Comparison of ENCODE assay signal across 8 cellular contexts in genomic region chr3:15291589-15292541, GRCh38. TPM values are rescaled to one million over a fixed set of nuclear protein-coding genes. Genes with fewer than 3 reads are reported as not detected.
DNase-seq lines count a peak whose midpoint lies in the region; ATAC-seq, FAIRE-seq and TF ChIP-seq lines count a peak whose summit lies in the region.

No MANE protein-coding gene starts in this region.

- CTCF ChIA-PET in HepG2 (lab: Yijun Ruan, JAX; ENCODE audit: low intra/inter-chr PET ratio, low total read pairs): no interaction called here

- 67% methylated on average over 6 of the region's 6 CpGs for WGBS in liver
- 60% methylated on average over 6 of the region's 6 CpGs for WGBS in HepG2 (ENCODE audit: low lambda C conversion rate)
- 77% methylated on average over 4 of the region's 6 CpGs for WGBS in esophagus muscularis mucosa

- TF ChIP-seq POLR2A in HepG2 (IDR thresholded peaks at IDR 0.05; ENCODE audit: insufficient read depth in 1 of 2, low read depth in 2 of 2, low read length in 2 of 2) (no peak), esophagus muscularis mucosa (IDR thresholded peaks at IDR 0.05; ENCODE audit: low read depth) (no peak)

- DNase-seq in HepG2 (ENCODE audit: low spot score): no peak
- peak; percentile 56 for DNase-seq in activated CD4-positive, alpha-beta T cell treated with anti-CD3 and anti-CD28 coated beads, Interleukin-2, amount 50 U/mL, for 1 hour
- DNase-seq in esophagus muscularis mucosa (ENCODE audit: extremely low spot score): no peak
- DNase-seq in stimulated activated CD8-positive, alpha-beta memory T cell treated with anti-CD3 and anti-CD28 coated beads, Interleukin-4, amount 100 ng/mL, for 48 hours: peak; percentile 75
- DNase-seq in retina: no peak
- no peak for DNase-seq in NCI-H345 (lab: John Stamatoyannopoulos, UW)

- TF ChIP-seq CTCF in liver (IDR thresholded peaks at IDR 0.05; ENCODE audit: low read depth, low read length, missing input control) (no peak), HepG2 (CRISPR knock-in tag; IDR thresholded peaks at IDR 0.05) (no peak), esophagus muscularis mucosa (IDR thresholded peaks at IDR 0.05) (no peak)

- POLR2A ChIA-PET in HepG2 (lab: Yijun Ruan, JAX): no interaction called here

- no peaks in the 10 kb centered on the region for H3K36me3 ChIP-seq in liver (ENCODE audit: control insufficient read depth in 4 of 4, insufficient read depth in 3 of 4, low read depth in 1 of 4, low read length in 3 of 4)
- no peaks in the 10 kb centered on the region for H3K36me3 ChIP-seq in HepG2 (replicated peaks in 1 of 2; ENCODE audit: control insufficient read depth in 1 of 2, insufficient read depth in 2 of 2, low read length in 2 of 2)
- no peaks in the 10 kb centered on the region for H3K36me3 ChIP-seq in esophagus muscularis mucosa

- TF ChIP-seq EP300 in HepG2 (IDR thresholded peaks at IDR 0.05; ENCODE audit: low read depth in 2 of 2, low read length in 2 of 2) (no peak), HepG2 (CRISPR knock-in tag; IDR thresholded peaks at IDR 0.05; ENCODE audit: borderline replicate concordance) (no peak), esophagus muscularis mucosa (IDR thresholded peaks at IDR 0.05) (no peak)

- no peak overlapping the region for H3K4me2 ChIP-seq in HepG2 (ENCODE audit: low read depth, low read length)

- in situ Hi-C loops in HepG2 (cut with HindIII; ENCODE audit: extremely low pct_ligation_motif_present, low pct_unique_long_range_greater_than_20kb): no loop called here

- H3K27me3 ChIP-seq in liver (ENCODE audit: control insufficient read depth in 4 of 4, insufficient read depth in 4 of 4, low read length in 3 of 4) (no peaks in the 10 kb centered on the region), HepG2 (ENCODE audit: control insufficient read depth in 1 of 2, insufficient read depth in 2 of 2, low read length in 2 of 2) (no peaks in the 10 kb centered on the region), esophagus muscularis mucosa (no peaks in the 10 kb centered on the region)

- FAIRE-seq in HepG2 (lab: Jason Lieb, UNC): no peak

- peak overlapping the region; percentile 4 to 53 for H3K27ac ChIP-seq in liver (ENCODE audit: low read depth in 1 of 2, low read length in 2 of 2)
- no peak overlapping the region for H3K27ac ChIP-seq in HepG2 (ENCODE audit: extremely low read length, insufficient read depth, low read length)
- H3K27ac ChIP-seq in esophagus muscularis mucosa (replicated peaks in 1 of 4): peak overlapping the region; percentile 60 to 78 (median 70)

- peaks cover 0 to 15% (median 10%) of the 10 kb centered on the region in 4 donors for H3K4me1 ChIP-seq in liver (ENCODE audit: control insufficient read depth in 4 of 4, insufficient read depth in 4 of 4, low read length in 3 of 4)
- H3K4me1 ChIP-seq in HepG2 (ENCODE audit: insufficient read depth, low read length): no peaks in the 10 kb centered on the region
- H3K4me1 ChIP-seq in esophagus muscularis mucosa: peaks cover 41 to 76% (median 57%) of the 10 kb centered on the region in 4 donors

- no peaks in the 10 kb centered on the region for H4K20me1 ChIP-seq in HepG2 (ENCODE audit: insufficient read depth, low read length)

- H3K9me3 ChIP-seq in liver (ENCODE audit: control insufficient read depth in 4 of 4, low read length in 3 of 4) (no peaks in the 10 kb centered on the region), HepG2 (ENCODE audit: low read length) (no peaks in the 10 kb centered on the region), esophagus muscularis mucosa (no peaks in the 10 kb centered on the region)

- BruUV-seq in HepG2 (replicated peaks; lab: Mats Ljungman, UMichigan): no TSS peak

- H3K4me3 ChIP-seq in liver (ENCODE audit: low read depth in 1 of 3, low read length in 3 of 3) (no peak overlapping the region), HepG2 (replicated peaks in 1 of 3; ENCODE audit: insufficient read depth in 1 of 3, low read depth in 2 of 3, low read length in 3 of 3) (no peak overlapping the region), esophagus muscularis mucosa (no peak overlapping the region)

- ATAC-seq in HepG2 (no peak), HG03439 (IDR thresholded peaks at IDR 0.05; ENCODE audit: unreplicated experiment) (peak; percentile 83)

- no peak overlapping the region for H2AFZ ChIP-seq in HepG2 (ENCODE audit: low read length)

- no peaks in the 10 kb centered on the region for H3K79me2 ChIP-seq in HepG2 (ENCODE audit: insufficient read depth, low read length)

- no peak overlapping the region for H3K9ac ChIP-seq in liver (ENCODE audit: low read depth in 1 of 2, low read length in 2 of 2)
- no peak overlapping the region for H3K9ac ChIP-seq in HepG2 (ENCODE audit: insufficient read depth, low read depth, low read length)

- TF ChIP-seq RAD21 in liver (IDR thresholded peaks at IDR 0.05): no peak
- no peak for TF ChIP-seq RAD21 in HepG2 (CRISPR knock-in tag; IDR thresholded peaks at IDR 0.05)

- intact Hi-C loops in HepG2 (cut with micrococcal nuclease; ENCODE audit: unreplicated experiment): no loop called here
- intact Hi-C loops in esophagus muscularis mucosa (cut with DNase I): no loop called here

TF ChIP-seq in liver, 16 proteins besides CTCF, POLR2A, EP300 and RAD21 (continues in another document):
- TF ChIP-seq HNF4A (conservative IDR thresholded peaks at IDR 0.05): no peak
- TF ChIP-seq SP1 (IDR thresholded peaks at IDR 0.05): no peak
- no peak for TF ChIP-seq YY1 (IDR thresholded peaks at IDR 0.05)
- no peak for TF ChIP-seq FOXA2 (IDR thresholded peaks at IDR 0.05)
- no peak for TF ChIP-seq GABPA (IDR thresholded peaks at IDR 0.05 in 1 of 2, conservative IDR thresholded peaks at IDR 0.05 in 1 of 2)
- TF ChIP-seq EGR1 (IDR thresholded peaks at IDR 0.05; ENCODE audit: low read depth in 2 of 2): no peak

TF ChIP-seq in HepG2, 621 proteins besides CTCF, POLR2A, EP300 and RAD21 (continues in another document):
- TF ChIP-seq ZNF83 (CRISPR knock-in tag; IDR thresholded peaks at IDR 0.05; ENCODE audit: borderline replicate concordance) (no peak), CREB3 (CRISPR knock-in tag; IDR thresholded peaks at IDR 0.05) (no peak), TAF15 (IDR thresholded peaks at IDR 0.05; ENCODE audit: low read depth, low read length, poor library complexity, severe bottlenecking) (no peak), ZNF230 (CRISPR knock-in tag; IDR thresholded peaks at IDR 0.05) (no peak), PHB2 (IDR thresholded peaks at IDR 0.05; ENCODE audit: partially characterized antibody) (no peak), ZNF780A (CRISPR knock-in tag; IDR thresholded peaks at IDR 0.05) (no peak), ISX (CRISPR knock-in tag; conservative IDR thresholded peaks at IDR 0.05) (no peak), PLRG1 (conservative IDR thresholded peaks at IDR 0.05) (no peak), SNAI1 (CRISPR knock-in tag; IDR thresholded peaks at IDR 0.05; ENCODE audit: borderline replicate concordance) (no peak), ZNF24 (IDR thresholded peaks at IDR 0.05) (no peak), PHF8 (CRISPR knock-in tag; IDR thresholded peaks at IDR 0.05) (no peak), NCOR1 (IDR thresholded peaks at IDR 0.05; ENCODE audit: borderline replicate concordance, low read length) (no peak), FOXM1 (CRISPR knock-in tag; IDR thresholded peaks at IDR 0.05) (no peak), ZNF546 (CRISPR knock-in tag; conservative IDR thresholded peaks at IDR 0.05) (no peak), ZNF256 (CRISPR knock-in tag; conservative IDR thresholded peaks at IDR 0.05) (no peak)

RNA-seq across cellular contexts. Expression of gene SH3BP5, which starts 40.5 kb away (rescaled TPM):
- total RNA-seq in liver (10 to 100 TPM in 1 of 2 donors, 1 to 10 TPM in 1; 9.9 to 17.9 TPM), HepG2 (2016; rRNA removed; fragmentation: Illumina TruSeq; extraction: Trizol) (0.09 TPM in 1 of 2 replicates, not detected in the other), esophagus muscularis mucosa (10 to 100 TPM; 26.2 to 56.5 (median 38.2) TPM)
- polyA plus RNA-seq in liver (10 to 100 TPM in 1 of 2 donors, 1 to 10 TPM in 1; 3.5 to 13.7 TPM), HepG2 (2011; rRNA removed) (0.09 and 0.16 TPM in 2 replicates)
- total RNA-seq in HepG2 (2016; cell fraction: cytosol; rRNA removed; fragmentation: Illumina TruSeq; extraction: Trizol; ENCODE audit: low read depth): not detected in 2 replicates
- total RNA-seq in HepG2 (2016; cell fraction: insoluble cytoplasmic fraction; rRNA removed; fragmentation: Illumina TruSeq; extraction: Trizol): 0.06 TPM in 1 of 2 replicates, not detected in the other
- total RNA-seq in HepG2 (2016; cell fraction: membrane; rRNA removed; fragmentation: Illumina TruSeq; extraction: Trizol): not detected in 2 replicates
- not detected in 2 replicates for total RNA-seq in HepG2 (2016; cell fraction: nucleus; rRNA removed; fragmentation: Illumina TruSeq; extraction: Trizol)
- polyA plus RNA-seq in HepG2 (2011; cell fraction: cytosol; rRNA removed): 0.05 and 0.09 TPM in 2 replicates
- polyA plus RNA-seq in HepG2 (2011; cell fraction: nucleus; rRNA removed): 0.26 TPM in 1 of 2 replicates, not detected in the other
- polyA plus RNA-seq in HepG2 (2012): 0.11 TPM in 1 of 2 replicates, not detected in the other
- not detected in 2 replicates for polyA plus RNA-seq in HepG2 (2016; cell fraction: cytosol; fragmentation: Illumina TruSeq; extraction: Trizol; ENCODE audit: low read depth)
- 0.25 TPM in 1 of 2 replicates, not detected in the other for polyA plus RNA-seq in HepG2 (2016; cell fraction: insoluble cytoplasmic fraction; fragmentation: Illumina TruSeq; extraction: Trizol; ENCODE audit: low read depth)
- not detected in 2 replicates for polyA plus RNA-seq in HepG2 (2016; cell fraction: membrane; fragmentation: Illumina TruSeq; extraction: Trizol; ENCODE audit: low read depth)
- not detected in 2 replicates for polyA plus RNA-seq in HepG2 (2016; cell fraction: nucleus; fragmentation: Illumina TruSeq; extraction: Trizol; ENCODE audit: insufficient read depth, low read depth)
- 0.18 and 30.8 TPM in 2 replicates for polyA minus RNA-seq in HepG2 (2011; rRNA and poly(A)+ RNA removed; ENCODE audit: low replicate concordance)
- polyA minus RNA-seq in HepG2 (2011; cell fraction: cytosol; rRNA and poly(A)+ RNA removed): not detected in 2 replicates
- 0.52 TPM in 1 of 2 replicates, not detected in the other for polyA minus RNA-seq in HepG2 (2011; cell fraction: nucleus; rRNA and poly(A)+ RNA removed)

Comparison
In these comparisons a context has a peak if more than half of its experiments do, and no peak if none do; other contexts are left out.
1. RNA of gene SH3BP5, which starts 40.5 kb away (total RNA-seq): 26.2 to 56.5 TPM in esophagus muscularis mucosa and 9.9 to 17.9 TPM in liver; 0.06 to 0.09 TPM in HepG2; every median in the first group is over 4 times any median in the second.
2. DNase-seq: peak in activated CD4-positive, alpha-beta T cell treated with anti-CD3 and anti-CD28 coated beads, Interleukin-2, amount 50 U/mL, for 1 hour (single experiment) and stimulated activated CD8-positive, alpha-beta memory T cell treated with anti-CD3 and anti-CD28 coated beads, Interleukin-4, amount 100 ng/mL, for 48 hours (single experiment); none in HepG2 (single experiment), esophagus muscularis mucosa (single experiment), retina (single experiment) and NCI-H345 (single experiment).